ENCODE assay signal across 31 cellular contexts in genomic region chr3:55320928-55321327, GRCh38.
"Had no signal": no experiment of that assay in that cellular context is flagged by ENCODE, and none has a peak within 500 bp of the region (broad histone marks: within the 10 kb centered on the region; RNA-seq: fewer than 3 reads in every experiment).

No MANE protein-coding gene starts in this region.

- H3K36me3 ChIP-seq: neural progenitor cell, ovary, spleen, suprapubic skin, tibial artery, transverse colon, vagina had no signal

- H3K9me3 Mint-ChIP-seq: nephron; stimulated activated memory B cell treated with anti-CD40 and anti-IgM and Interleukin-4, amounts not matched to agents 10 μg/mL and 1 μg/mL and 100 μg/mL, for 72 hours; type B pancreatic cell had no signal

- H3K9me3 ChIP-seq: ovary, psoas muscle, spleen, suprapubic skin, testis, tibial artery, transverse colon, vagina had no signal

- H3K4me1 Mint-ChIP-seq: naive thymus-derived CD4-positive, alpha-beta T cell; natural killer cell; stimulated activated memory B cell treated with anti-CD40 and anti-IgM and Interleukin-4, amounts not matched to agents 10 μg/mL and 1 μg/mL and 100 μg/mL, for 72 hours; stimulated activated naive CD8-positive, alpha-beta T cell treated with anti-CD3 and anti-CD28 coated beads, Interleukin-15, amount 100 ng/mL, for 72 hours had no signal

- H3K27me3 Mint-ChIP-seq: stimulated activated memory B cell treated with anti-CD40 and anti-IgM and Interleukin-4, amounts not matched to agents 10 μg/mL and 1 μg/mL and 100 μg/mL, for 72 hours; stimulated activated naive CD8-positive, alpha-beta T cell treated with anti-CD3 and anti-CD28 coated beads, Interleukin-15, amount 100 ng/mL, for 72 hours had no signal

- H3K4me3 ChIP-seq: neural progenitor cell, ovary, psoas muscle, skin epidermis, smooth muscle cell, spleen, suprapubic skin, testis, tibial artery, transverse colon, vagina had no signal

- H3K36me3 Mint-ChIP-seq: natural killer cell; neural progenitor cell; stimulated activated memory B cell treated with anti-CD40 and anti-IgM and Interleukin-4, amounts not matched to agents 10 μg/mL and 1 μg/mL and 100 μg/mL, for 72 hours had no signal

- H3K4me3 Mint-ChIP-seq: naive thymus-derived CD4-positive, alpha-beta T cell; natural killer cell; nephron; neural progenitor cell; stimulated activated memory B cell treated with anti-CD40 and anti-IgM and Interleukin-4, amounts not matched to agents 10 μg/mL and 1 μg/mL and 100 μg/mL, for 72 hours; stimulated activated naive CD8-positive, alpha-beta T cell treated with anti-CD3 and anti-CD28 coated beads, Interleukin-15, amount 100 ng/mL, for 72 hours; type B pancreatic cell had no signal

- DNase-seq: naive thymus-derived CD4-positive, alpha-beta T cell; natural killer cell; occipital lobe; ovary; posterior cingulate gyrus; psoas muscle; right cardiac atrium; spleen; stimulated activated CD4-positive, alpha-beta T cell treated with anti-CD3 and anti-CD28 coated beads, Interleukin-12 subunit alpha, Interleukin-12 subunit beta, amount 100 ng/mL, for 4 hours; stimulated activated CD4-positive, alpha-beta T cell treated with anti-CD3 and anti-CD28 coated beads, Interleukin-1b, Interleukin-23, amount 100 ng/mL, for 48 hours; stimulated activated CD4-positive, alpha-beta T cell treated with anti-CD3 and anti-CD28 coated beads, Interleukin-4, amount 100 ng/mL, for 1 hour; stimulated activated CD4-positive, alpha-beta T cell treated with anti-CD3 and anti-CD28 coated beads, Interleukin-4, amount 100 ng/mL, for 4 hours; stimulated activated CD8-positive, alpha-beta memory T cell treated with anti-CD3 and anti-CD28 coated beads, Interleukin-4, amount 100 ng/mL, for 48 hours; stimulated activated naive CD4-positive, alpha-beta T cell; stimulated activated naive CD8-positive, alpha-beta T cell treated with anti-CD3 and anti-CD28 coated beads, Interleukin-15, amount 100 ng/mL, for 72 hours; stimulated activated naive CD8-positive, alpha-beta T cell treated with anti-CD3 and anti-CD28 coated beads, Interleukin-15, Interleukin-2, amounts not matched to agents 100 U/mL and 50 U/mL, for 24 hours; substantia nigra; testis; tibial artery; transverse colon had no signal

- H3K4me1 ChIP-seq: neural progenitor cell, parathyroid adenoma, psoas muscle, spleen, suprapubic skin, testis, tibial artery, transverse colon had no signal

- ATAC-seq: naive thymus-derived CD4-positive, alpha-beta T cell; natural killer cell; psoas muscle; right cardiac atrium; sciatic nerve; stimulated activated memory B cell treated with anti-CD40 and anti-IgM and Interleukin-4, amounts not matched to agents 10 μg/mL and 1 μg/mL and 100 μg/mL, for 72 hours; stimulated activated naive CD8-positive, alpha-beta T cell treated with anti-CD3 and anti-CD28 coated beads, Interleukin-15, amount 100 ng/mL, for 72 hours; stimulated activated naive CD8-positive, alpha-beta T cell treated with anti-CD3 and anti-CD28 coated beads, Interleukin-15, Interleukin-2, amounts not matched to agents 100 U/mL and 50 U/mL, for 24 hours had no signal

- H3K27ac Mint-ChIP-seq: naive thymus-derived CD4-positive, alpha-beta T cell; natural killer cell; nephron; neural progenitor cell; progenitor cell of endocrine pancreas; stimulated activated memory B cell treated with anti-CD40 and anti-IgM and Interleukin-4, amounts not matched to agents 10 μg/mL and 1 μg/mL and 100 μg/mL, for 72 hours; type B pancreatic cell had no signal

- H3K27ac ChIP-seq: neural progenitor cell, ovary, parathyroid adenoma, psoas muscle, skin epidermis, spleen, suprapubic skin, testis, tibial artery, transverse colon, vagina had no signal

- H3K27me3 ChIP-seq: neural progenitor cell, ovary, spleen, suprapubic skin, testis, tibial artery, transverse colon, vagina had no signal
